ENCODE assay signal across 13 cellular contexts in the genomic region with DNA sequence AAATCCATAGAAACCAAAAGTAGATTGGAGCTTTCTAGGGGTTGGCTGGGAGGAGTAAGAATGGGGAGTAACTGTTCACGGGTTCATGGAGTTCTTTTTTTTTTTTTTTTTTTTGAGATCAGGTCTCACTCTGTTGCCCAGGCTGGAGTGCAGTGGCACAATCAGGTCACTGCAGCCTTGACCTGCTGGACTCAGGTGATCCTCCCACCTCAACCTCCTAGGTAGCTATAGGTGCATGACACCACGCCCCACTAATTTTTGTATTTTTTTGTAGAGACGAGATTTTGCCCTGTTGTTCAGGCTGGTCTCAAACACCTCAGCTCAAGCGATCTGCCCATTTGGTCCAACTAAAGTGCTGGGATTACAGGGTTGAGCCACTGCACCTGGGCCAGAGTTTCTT. TPM values are rescaled to one million over a fixed set of nuclear protein-coding genes. Genes with fewer than 3 reads are reported as not detected.
DNase-seq lines count a peak whose midpoint lies in the region; ATAC-seq and TF ChIP-seq lines count a peak whose summit lies in the region.
"Had no signal": no experiment of that assay in that cellular context is flagged by ENCODE, and none has a peak within 500 bp of the region (broad histone marks: within the 10 kb centered on the region; RNA-seq: fewer than 3 reads in every experiment).

No MANE protein-coding gene starts in this region.

- TF ChIP-seq CTCF in OCI-LY3 (IDR thresholded peaks at IDR 0.05; ENCODE audit: low read depth, low read length) (no peak), mammary epithelial cell (conservative IDR thresholded peaks at IDR 0.05 in 1 of 2, IDR thresholded peaks at IDR 0.05 in 1 of 2; ENCODE audit: extremely low read depth in 1 of 2, insufficient read depth in 1 of 2, low read depth in 1 of 2, low read length in 2 of 2) (no peak), progenitor cell of endocrine pancreas (IDR thresholded peaks at IDR 0.05; ENCODE audit: unreplicated experiment) (no peak)

- H2AFZ ChIP-seq in OCI-LY3 (ENCODE audit: low read depth, low read length), result no peak overlapping the region
- no peak overlapping the region for H2AFZ ChIP-seq in mammary epithelial cell (ENCODE audit: low read depth, low read length)

- H3K4me1 Mint-ChIP-seq in activated T-cell treated with anti-CD3 and anti-CD28 coated beads, Interleukin-2, amount 50 U/mL, for 72 hours (ENCODE audit: low read depth), result peaks cover 46% of the 10 kb centered on the region
- H3K4me1 Mint-ChIP-seq in progenitor cell of endocrine pancreas (ENCODE audit: low read depth), result peaks cover 6% of the 10 kb centered on the region

- H3K27ac ChIP-seq in OCI-LY3 (ENCODE audit: low read length) (no peak overlapping the region), mammary epithelial cell (ENCODE audit: insufficient read depth, low read depth, low read length) (no peak overlapping the region)
- H3K27ac ChIP-seq: SJSA1 had no signal

- CTCF ChIA-PET in mammary epithelial cell (lab: Charles Lee; ENCODE audit: low non-redundant PET), result no interaction called here

- peak overlapping the region; percentile 82; the same call in 1 of the 2 replicates for H3K4me2 ChIP-seq in OCI-LY3 (ENCODE audit: low read length)
- peak overlapping the region; percentile 87 for H3K4me2 ChIP-seq in mammary epithelial cell (ENCODE audit: insufficient read depth, low read depth, low read length)

- BruUV-seq in mammary epithelial cell (replicated peaks; lab: Mats Ljungman, UMichigan), result no TSS peak

- peak overlapping the region; percentile 82 to 92 for H3K4me3 Mint-ChIP-seq in activated T-cell treated with anti-CD3 and anti-CD28 coated beads, Interleukin-2, amount 50 U/mL, for 72 hours
- H3K4me3 Mint-ChIP-seq in progenitor cell of endocrine pancreas (ENCODE audit: low read depth), result peak overlapping the region; percentile 68

- H3K27ac Mint-ChIP-seq in activated T-cell treated with anti-CD3 and anti-CD28 coated beads, Interleukin-2, amount 50 U/mL, for 72 hours, result peak overlapping the region; percentile 73
- no peak overlapping the region for H3K27ac Mint-ChIP-seq in progenitor cell of endocrine pancreas

- H4K20me1 ChIP-seq in OCI-LY3 (ENCODE audit: insufficient read depth, low read length), result no peaks in the 10 kb centered on the region
- H4K20me1 ChIP-seq in mammary epithelial cell (ENCODE audit: insufficient read depth, low read length), result no peaks in the 10 kb centered on the region

- in situ Hi-C loops in mammary epithelial cell (cut with MboI; ENCODE audit: low sequenced_read_pairs in 2 of 2), result no loop called here

- H3K27me3 ChIP-seq in OCI-LY3 (ENCODE audit: low read depth, low read length) (no peaks in the 10 kb centered on the region), mammary epithelial cell (ENCODE audit: insufficient read depth, low read length) (no peaks in the 10 kb centered on the region)
- H3K27me3 ChIP-seq: MG63, SJSA1 had no signal

- H3K9ac ChIP-seq in OCI-LY3 (ENCODE audit: low read length) (no peak overlapping the region), mammary epithelial cell (ENCODE audit: insufficient read depth, low read length) (no peak overlapping the region)

- WGBS in mammary epithelial cell (ENCODE audit: low coverage, missing lambda C conversion rate), result 85% methylated on average over 4 of the region's 4 CpGs

- no peaks in the 10 kb centered on the region for H3K9me3 Mint-ChIP-seq in activated T-cell treated with anti-CD3 and anti-CD28 coated beads, Interleukin-2, amount 50 U/mL, for 72 hours
- H3K9me3 Mint-ChIP-seq in progenitor cell of endocrine pancreas (ENCODE audit: low read depth), result peaks cover 2% of the 10 kb centered on the region

- intact Hi-C loops in mammary epithelial cell (cut with micrococcal nuclease), result no loop called here

- peaks cover 2 to 3% of the 10 kb centered on the region in 2 donors for H3K36me3 Mint-ChIP-seq in activated T-cell treated with anti-CD3 and anti-CD28 coated beads, Interleukin-2, amount 50 U/mL, for 72 hours (ENCODE audit: insufficient read depth in 2 of 2)
- peaks cover 7% of the 10 kb centered on the region for H3K36me3 Mint-ChIP-seq in progenitor cell of endocrine pancreas (ENCODE audit: insufficient read depth)

- no peak for DNase-seq in activated T-cell treated with anti-CD3 and anti-CD28 coated beads, Interleukin-2, amount 50 U/mL, for 72 hours
- DNase-seq in activated T-cell treated with anti-CD3 and anti-CD28 coated beads, Interleukin-2, amount 50 U/mL, for 48 hours, result no peak
- DNase-seq in mammary epithelial cell (no peak), progenitor cell of endocrine pancreas (ENCODE audit: low spot score, unreplicated experiment) (no peak), germinal center (ENCODE audit: low spot score) (no peak), middle frontal gyrus (ENCODE audit: extremely low spot score, low spot score) (no peak)
- DNase-seq: dermis blood vessel endothelial cell; MG63; NK-92 treated with Interleukin-12 subunit alpha and Interleukin-12 subunit beta, amount 100 ng/mL, for 24 hours had no signal

- peaks cover 23% of the 10 kb centered on the region for H3K4me1 ChIP-seq in OCI-LY3 (ENCODE audit: low read length)
- peaks cover 11% of the 10 kb centered on the region for H3K4me1 ChIP-seq in mammary epithelial cell (ENCODE audit: insufficient read depth, low read length)
- H3K4me1 ChIP-seq: prostate gland had no signal

- no peaks in the 10 kb centered on the region for H3K9me3 ChIP-seq in OCI-LY3 (ENCODE audit: insufficient read depth, low read length)
- no peaks in the 10 kb centered on the region for H3K9me3 ChIP-seq in mammary epithelial cell (replicated peaks; ENCODE audit: insufficient read depth, low read length)
- H3K9me3 ChIP-seq: MG63, prostate gland had no signal

- H3K27me3 Mint-ChIP-seq in activated T-cell treated with anti-CD3 and anti-CD28 coated beads, Interleukin-2, amount 50 U/mL, for 72 hours (ENCODE audit: low read depth), result no peaks in the 10 kb centered on the region
- no peaks in the 10 kb centered on the region for H3K27me3 Mint-ChIP-seq in progenitor cell of endocrine pancreas

- dilution Hi-C loops in mammary epithelial cell (cut with HindIII; ENCODE audit: low sequenced_read_pairs), result no loop called here

- H3K79me2 ChIP-seq in OCI-LY3 (ENCODE audit: low read length) (peaks cover 46% of the 10 kb centered on the region), mammary epithelial cell (ENCODE audit: insufficient read depth, low read length) (peaks cover 46% of the 10 kb centered on the region)

- peaks cover 7% of the 10 kb centered on the region for H3K36me3 ChIP-seq in OCI-LY3 (replicated peaks; ENCODE audit: low read depth, low read length)
- H3K36me3 ChIP-seq in mammary epithelial cell (ENCODE audit: insufficient read depth, low read length), result peaks cover 4% of the 10 kb centered on the region
- H3K36me3 ChIP-seq: prostate gland had no signal

- no peak for ATAC-seq in activated T-cell treated with anti-CD3 and anti-CD28 coated beads, Interleukin-2, amount 50 U/mL, for 72 hours (replicated peaks in 1 of 2)
- ATAC-seq in GM21367 (IDR thresholded peaks at IDR 0.05; ENCODE audit: unreplicated experiment), result no peak

- no peak overlapping the region for H3K4me3 ChIP-seq in OCI-LY3 (ENCODE audit: low read length)
- no peak overlapping the region for H3K4me3 ChIP-seq in mammary epithelial cell (replicated peaks in 1 of 3; ENCODE audit: insufficient read depth in 1 of 3, low read depth in 2 of 3, low read length in 3 of 3)
- H3K4me3 ChIP-seq: MG63, SJSA1 had no signal

RNA-seq across cellular contexts. Expression of a gene that starts 1.5 kb away (rescaled TPM):
- total RNA-seq in activated T-cell treated with anti-CD3 and anti-CD28 coated beads, Interleukin-2, amount 50 U/mL, for 72 hours, result 10 to 100 TPM; 32.5 to 33.0 TPM
- total RNA-seq in mammary epithelial cell (10 to 100 TPM; 55.7 to 62.8 TPM), progenitor cell of endocrine pancreas (47.1 and 48.7 TPM in 2 replicates)
- polyA plus RNA-seq in mammary epithelial cell, result 81.2 TPM
- polyA minus RNA-seq in mammary epithelial cell, result 62.6 TPM

RNA-seq across cellular contexts. Expression of a gene that starts 3.3 kb away (rescaled TPM):
- 10 to 100 TPM; 50.3 to 50.9 TPM for total RNA-seq in activated T-cell treated with anti-CD3 and anti-CD28 coated beads, Interleukin-2, amount 50 U/mL, for 72 hours
- total RNA-seq in mammary epithelial cell, result 10 to 100 TPM; 55.8 to 98.4 TPM
- polyA plus RNA-seq in mammary epithelial cell, result 113 TPM
- polyA minus RNA-seq in mammary epithelial cell, result 96.6 TPM
- 28.5 and 30.1 TPM in 2 replicates for total RNA-seq in progenitor cell of endocrine pancreas

RNA-seq across cellular contexts. Expression of a gene that starts 47.2 kb away (rescaled TPM):
- 10 to 100 TPM; 83.6 to 98.7 TPM for total RNA-seq in activated T-cell treated with anti-CD3 and anti-CD28 coated beads, Interleukin-2, amount 50 U/mL, for 72 hours
- 10 to 100 TPM; 52.7 to 70.4 TPM for total RNA-seq in mammary epithelial cell
- polyA plus RNA-seq in mammary epithelial cell, result 55.6 TPM
- polyA minus RNA-seq in mammary epithelial cell, result 76.3 TPM
- 38.8 and 42.3 TPM in 2 replicates for total RNA-seq in progenitor cell of endocrine pancreas

RNA-seq across cellular contexts. Expression of a gene that starts 56.5 kb away (rescaled TPM):
- 100 to 1,000 TPM in 1 of 2 donors, 10 to 100 TPM in 1; 88.6 to 105 TPM for total RNA-seq in activated T-cell treated with anti-CD3 and anti-CD28 coated beads, Interleukin-2, amount 50 U/mL, for 72 hours
- total RNA-seq in mammary epithelial cell (10 to 100 TPM; 10.7 to 26.0 TPM), progenitor cell of endocrine pancreas (25.7 and 35.2 TPM in 2 replicates)
- 8.8 TPM for polyA plus RNA-seq in mammary epithelial cell
- polyA minus RNA-seq in mammary epithelial cell, result 36.2 TPM
